8 cellular contexts compared by ENCODE assay signal in the genomic region with DNA sequence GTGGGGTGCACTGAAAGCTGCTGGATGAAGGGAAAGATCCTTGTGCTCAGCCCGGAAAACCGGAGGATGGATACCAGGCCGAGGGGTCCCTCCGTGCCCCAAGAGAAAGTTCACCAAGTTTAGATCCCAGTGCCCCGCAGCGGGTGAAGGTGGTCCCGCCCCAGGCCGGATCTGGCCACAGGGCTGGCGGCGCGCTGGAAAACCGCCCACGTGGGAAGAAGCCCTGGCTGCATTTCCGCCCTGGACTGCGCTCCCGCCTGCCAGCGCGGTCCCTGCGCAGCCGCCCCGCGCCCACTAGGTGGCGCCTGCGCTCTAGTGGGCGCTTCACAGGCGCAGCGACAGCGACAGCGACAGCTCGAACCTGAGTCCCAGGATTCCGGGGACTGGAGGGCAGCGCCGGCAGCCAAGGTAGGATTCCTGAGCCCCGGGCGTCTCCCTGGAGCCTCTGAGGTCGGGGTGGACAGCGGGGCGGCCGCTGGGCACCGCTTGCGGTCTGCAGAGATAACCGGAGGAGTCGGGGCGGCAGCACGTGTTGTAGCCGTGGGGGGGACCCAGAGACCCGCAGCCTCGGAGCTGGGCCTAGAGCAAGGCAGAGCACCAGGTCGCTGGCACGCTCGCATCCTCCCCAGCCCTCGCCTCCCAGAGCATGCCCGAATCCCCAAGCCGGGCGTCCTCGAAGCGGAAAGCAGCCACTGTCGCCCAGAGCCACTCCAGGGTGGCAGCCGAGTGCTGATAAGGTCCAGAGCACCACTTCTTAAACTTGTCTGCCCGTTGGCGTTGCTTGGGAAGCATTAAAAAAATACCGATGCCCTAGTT. TPM values are rescaled to one million over a fixed set of nuclear protein-coding genes. Genes with fewer than 3 reads are reported as not detected.
DNase-seq lines count a peak whose midpoint lies in the region; ATAC-seq lines count a peak whose summit lies in the region.

A gene with protein sequence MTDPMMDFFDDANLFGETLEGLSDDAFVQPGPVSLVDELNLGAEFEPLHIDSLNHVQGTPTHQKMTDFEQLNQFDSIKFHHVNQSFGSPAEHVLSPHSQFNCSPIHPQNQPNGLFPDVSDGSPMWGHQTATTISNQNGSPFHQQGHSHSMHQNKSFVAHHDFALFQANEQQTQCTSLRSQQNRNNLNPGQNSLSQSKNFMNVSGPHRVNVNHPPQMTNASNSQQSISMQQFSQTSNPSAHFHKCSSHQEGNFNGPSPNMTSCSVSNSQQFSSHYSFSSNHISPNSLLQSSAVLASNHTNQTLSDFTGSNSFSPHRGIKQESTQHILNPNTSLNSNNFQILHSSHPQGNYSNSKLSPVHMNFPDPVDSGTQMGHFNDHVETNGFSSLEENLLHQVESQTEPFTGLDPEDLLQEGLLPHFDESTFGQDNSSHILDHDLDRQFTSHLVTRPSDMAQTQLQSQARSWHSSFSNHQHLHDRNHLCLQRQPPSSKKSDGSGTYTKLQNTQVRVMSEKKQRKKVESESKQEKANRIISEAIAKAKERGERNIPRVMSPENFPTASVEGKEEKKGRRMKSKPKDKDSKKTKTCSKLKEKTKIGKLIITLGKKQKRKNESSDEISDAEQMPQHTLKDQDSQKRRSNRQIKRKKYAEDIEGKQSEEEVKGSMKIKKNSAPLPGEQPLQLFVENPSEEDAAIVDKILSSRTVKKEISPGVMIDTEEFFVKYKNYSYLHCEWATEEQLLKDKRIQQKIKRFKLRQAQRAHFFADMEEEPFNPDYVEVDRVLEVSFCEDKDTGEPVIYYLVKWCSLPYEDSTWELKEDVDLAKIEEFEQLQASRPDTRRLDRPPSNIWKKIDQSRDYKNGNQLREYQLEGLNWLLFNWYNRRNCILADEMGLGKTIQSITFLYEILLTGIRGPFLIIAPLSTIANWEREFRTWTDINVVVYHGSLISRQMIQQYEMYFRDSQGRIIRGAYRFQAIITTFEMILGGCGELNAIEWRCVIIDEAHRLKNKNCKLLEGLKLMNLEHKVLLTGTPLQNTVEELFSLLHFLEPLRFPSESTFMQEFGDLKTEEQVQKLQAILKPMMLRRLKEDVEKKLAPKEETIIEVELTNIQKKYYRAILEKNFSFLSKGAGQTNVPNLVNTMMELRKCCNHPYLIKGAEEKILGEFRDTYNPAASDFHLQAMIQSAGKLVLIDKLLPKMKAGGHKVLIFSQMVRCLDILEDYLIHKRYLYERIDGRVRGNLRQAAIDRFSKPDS (N-terminal part only) (plus strand): TSS at position 322 of the 816 bp plus-strand sequence. CDS start 101,099 bp downstream, outside the sequence.

- H3K27me3 Mint-ChIP-seq in memory B cell = no peaks in the 10 kb centered on the region

- POLR2A ChIA-PET in activated CD8-positive, alpha-beta memory T cell treated with anti-CD3 and anti-CD28 coated beads for 36 hours (lab: Charles Lee) = interaction anchor here (0.6 to 1.3 kb wide), 5 partner anchors 38 to 380 kb away, joined by 3 to 5 read pairs (median 3); no protein-coding TSS in a partner anchor

- peaks cover 13% of the 10 kb centered on the region for H3K4me1 ChIP-seq in effector memory CD4-positive, alpha-beta T cell (ENCODE audit: control insufficient read depth, insufficient read depth, low read length, poor library complexity, severe bottlenecking)

- peak within 1 kb of the TSS; percentile 83 for H3K27ac Mint-ChIP-seq in memory B cell

- peak within 1 kb of the TSS; percentile 99 for H3K4me3 Mint-ChIP-seq in memory B cell

- DNase-seq in COLO668 (lab: John Stamatoyannopoulos, UW; ENCODE audit: unreplicated experiment) = peak; percentile 91
- peak; percentile 95 for DNase-seq in HT-29 (ENCODE audit: low spot score)
- peak; percentile 73 to 87 for DNase-seq in NOMO-1 (lab: John Stamatoyannopoulos, UW; ENCODE audit: unreplicated experiment in 2 of 2)
- peak; percentile 53 to 62 (median 55) for DNase-seq in effector memory CD4-positive, alpha-beta T cell
- DNase-seq in memory B cell (ENCODE audit: low spot score in 2 of 2) = peak; percentile 73 to 86
- DNase-seq in stimulated activated CD8-positive, alpha-beta memory T cell treated with anti-CD3 and anti-CD28 coated beads, Interleukin-12 subunit alpha, Interleukin-12 subunit beta, amount 100 ng/mL, for 24 hours (ENCODE audit: extremely low read depth) = peak; percentile 34

- peaks cover 30% of the 10 kb centered on the region for H3K4me1 Mint-ChIP-seq in memory B cell

- H3K9me3 Mint-ChIP-seq in memory B cell = no peaks in the 10 kb centered on the region

- peak; percentile 40 for ATAC-seq in GM19468 (IDR thresholded peaks at IDR 0.05; ENCODE audit: extremely low read depth, unreplicated experiment)
- peak; percentile 86 for ATAC-seq in memory B cell (ENCODE audit: low read depth)

- CTCF ChIA-PET in activated CD8-positive, alpha-beta memory T cell treated with anti-CD3 and anti-CD28 coated beads for 36 hours (lab: Charles Lee) = interaction anchor here (0.7 to 2.0 kb wide), 19 partner anchors 9 to 475 kb away, joined by 3 to 9 read pairs (median 4); no protein-coding TSS in a partner anchor

- H3K9me3 ChIP-seq in effector memory CD4-positive, alpha-beta T cell (ENCODE audit: control insufficient read depth, low read length) = no peaks in the 10 kb centered on the region

- peak within 1 kb of the TSS; percentile 75 for H3K4me3 ChIP-seq in effector memory CD4-positive, alpha-beta T cell (ENCODE audit: insufficient read depth, low read depth, low read length, poor library complexity, severe bottlenecking)

- no peaks in the 10 kb centered on the region for H3K36me3 ChIP-seq in effector memory CD4-positive, alpha-beta T cell (ENCODE audit: control insufficient read depth, insufficient read depth, low read length)

- no peaks in the 10 kb centered on the region for H3K27me3 ChIP-seq in effector memory CD4-positive, alpha-beta T cell (replicated peaks; ENCODE audit: control insufficient read depth, insufficient read depth, low read length, poor library complexity, severe bottlenecking)

- peak within 1 kb of the TSS; percentile 40 for H3K27ac ChIP-seq in effector memory CD4-positive, alpha-beta T cell (ENCODE audit: insufficient read depth, low read length, poor library complexity, severe bottlenecking)

- H3K36me3 Mint-ChIP-seq in memory B cell = peaks cover 5% of the 10 kb centered on the region

RNA-seq across cellular contexts. Expression of the gene that starts here (rescaled TPM):
- 8.1 and 15.2 TPM in 2 replicates for total RNA-seq in HT-29 (2014; rRNA removed; shearing (Covaris generic))
- total RNA-seq in activated CD8-positive, alpha-beta memory T cell treated with anti-CD3 and anti-CD28 coated beads for 36 hours = 10 to 100 TPM; 16.8 to 17.1 TPM

Comparison
In these comparisons a context has a peak if more than half of its experiments do, and no peak if none do; other contexts are left out.
1. Peak in every context shown above with its lines: DNase-seq, ATAC-seq, H3K4me3 ChIP-seq and H3K27ac ChIP-seq.
2. DNase-seq: peak in every context shown above with its lines; median percentile 95 in HT-29; 91 in COLO668; 80 in NOMO-1; 80 in memory B cell; 55 in effector memory CD4-positive, alpha-beta T cell; 34 in stimulated activated CD8-positive, alpha-beta memory T cell treated with anti-CD3 and anti-CD28 coated beads, Interleukin-12 subunit alpha, Interleukin-12 subunit beta, amount 100 ng/mL, for 24 hours.